24 cellular contexts compared by ENCODE assay signal in genomic region chr2:215399067-215399716, GRCh38. TPM values are rescaled to one million over a fixed set of nuclear protein-coding genes. Genes with fewer than 3 reads are reported as not detected.
A peak's percentile ranks its signal among the peaks of the same experiment; 100 is the strongest.
DNase-seq lines count a peak whose midpoint lies in the region; ATAC-seq, FAIRE-seq and TF ChIP-seq lines count a peak whose summit lies in the region.
"Had no signal": no experiment of that assay in that cellular context is flagged by ENCODE, and none has a peak within 500 bp of the region (broad histone marks: within the 10 kb centered on the region; RNA-seq: fewer than 3 reads in every experiment).

No MANE protein-coding gene starts in this region.

- H4K20me1 ChIP-seq in HepG2 (ENCODE audit: insufficient read depth, low read length) (peaks cover 24% of the 10 kb centered on the region), endothelial cell of umbilical vein (replicated peaks; ENCODE audit: control insufficient read depth, extremely low read depth, insufficient read depth, low read length) (no peaks in the 10 kb centered on the region), smooth muscle cell (ENCODE audit: low read depth) (peaks cover 100% of the 10 kb centered on the region)

- H3K36me3 ChIP-seq in HepG2 (replicated peaks in 1 of 2; ENCODE audit: control insufficient read depth in 1 of 2, insufficient read depth in 2 of 2, low read length in 2 of 2) (peaks cover 34 to 91% of the 10 kb centered on the region in 2 experiments), right lobe of liver (peaks cover 5 to 89% (median 41%) of the 10 kb centered on the region in 4 donors), endothelial cell of umbilical vein (ENCODE audit: control insufficient read depth in 2 of 2, extremely low read depth in 1 of 2, insufficient read depth in 2 of 2, low read length in 2 of 2) (peaks cover 41 to 69% of the 10 kb centered on the region in 2 experiments), smooth muscle cell (ENCODE audit: low read depth) (peaks cover 86% of the 10 kb centered on the region)

- peak in 1 of 2 experiments; percentile 28; a peak in 2 of 4 replicates for TF ChIP-seq POLR2A in HepG2 (IDR thresholded peaks at IDR 0.05; ENCODE audit: insufficient read depth in 1 of 2, low read depth in 2 of 2, low read length in 2 of 2)
- no peak for TF ChIP-seq POLR2A in right lobe of liver (IDR thresholded peaks at IDR 0.05)
- no peak for TF ChIP-seq POLR2A in endothelial cell of umbilical vein (IDR thresholded peaks at IDR 0.05; ENCODE audit: low read depth, low read length)

- no peak for TF ChIP-seq EP300 in HepG2 (IDR thresholded peaks at IDR 0.05; ENCODE audit: low read depth in 2 of 2, low read length in 2 of 2)
- no peak for TF ChIP-seq EP300 in HepG2 (CRISPR knock-in tag; IDR thresholded peaks at IDR 0.05; ENCODE audit: borderline replicate concordance)

- H3K27me3 Mint-ChIP-seq in mesothelial cell of epicardium (ENCODE audit: low read depth) = no peaks in the 10 kb centered on the region

- TF ChIP-seq CTCF in HepG2 (CRISPR knock-in tag; IDR thresholded peaks at IDR 0.05) (no peak), right lobe of liver (IDR thresholded peaks at IDR 0.05) (no peak), endothelial cell of umbilical vein (IDR thresholded peaks at IDR 0.05; ENCODE audit: extremely low read depth in 1 of 2, insufficient read depth in 1 of 2, low read depth in 1 of 2, low read length in 2 of 2) (no peak), mesothelial cell of epicardium (IDR thresholded peaks at IDR 0.05; ENCODE audit: unreplicated experiment) (no peak), smooth muscle cell (IDR thresholded peaks at IDR 0.05; ENCODE audit: borderline replicate concordance, insufficient read depth, poor library complexity, severe bottlenecking) (no peak)

- H3K79me2 ChIP-seq in HepG2 (ENCODE audit: insufficient read depth, low read length) (no peaks in the 10 kb centered on the region), endothelial cell of umbilical vein (ENCODE audit: control insufficient read depth, insufficient read depth, low read length) (peaks cover 6% of the 10 kb centered on the region), smooth muscle cell (ENCODE audit: low read depth) (peaks cover 13% of the 10 kb centered on the region)

- WGBS in HepG2 (ENCODE audit: low lambda C conversion rate) = 100% methylated on average over 3 of the region's 3 CpGs
- 83% methylated on average over 3 of the region's 3 CpGs for WGBS in right lobe of liver (ENCODE audit: insufficient coverage, low coverage, low lambda C conversion rate, missing lambda C conversion rate)
- WGBS in smooth muscle cell (ENCODE audit: low lambda C conversion rate) = 90% methylated on average over 3 of the region's 3 CpGs

- TF ChIP-seq RAD21 in HepG2 (CRISPR knock-in tag; IDR thresholded peaks at IDR 0.05) = no peak

- no peaks in the 10 kb centered on the region for H3K9me1 ChIP-seq in endothelial cell of umbilical vein (replicated peaks; ENCODE audit: control insufficient read depth, extremely low read depth, insufficient read depth, low read length)

- no peaks in the 10 kb centered on the region for H3K9me3 Mint-ChIP-seq in mesothelial cell of epicardium
- H3K9me3 Mint-ChIP-seq: IgD-negative memory B cell had no signal

- H3K9ac ChIP-seq in HepG2 (ENCODE audit: insufficient read depth, low read depth, low read length) (no peak overlapping the region), endothelial cell of umbilical vein (replicated peaks; ENCODE audit: extremely low read depth, insufficient read depth, low read length) (no peak overlapping the region), smooth muscle cell (ENCODE audit: low read depth) (no peak overlapping the region)

- ATAC-seq in HepG2 (peak; percentile 9), right lobe of liver (no peak), GM19351 (IDR thresholded peaks at IDR 0.05; ENCODE audit: unreplicated experiment) (no peak), GM19324 (IDR thresholded peaks at IDR 0.05; ENCODE audit: low FRiP score, unreplicated experiment) (no peak)
- ATAC-seq: HCT116, Panc1 had no signal

- H3K27ac ChIP-seq in HepG2 (ENCODE audit: extremely low read length, insufficient read depth, low read length) (peak overlapping the region; percentile 12), right lobe of liver (no peak overlapping the region), endothelial cell of umbilical vein (ENCODE audit: insufficient read depth, low read depth, low read length) (peak overlapping the region; percentile 2), smooth muscle cell (ENCODE audit: low read depth) (peak overlapping the region; percentile 82)
- H3K27ac ChIP-seq: C4-2B, SJCRH30 had no signal

- H3K4me2 ChIP-seq in HepG2 (ENCODE audit: low read depth, low read length) (no peak overlapping the region), endothelial cell of umbilical vein (ENCODE audit: insufficient read depth, low read length) (no peak overlapping the region), smooth muscle cell (no peak overlapping the region)

- H3K4me3 ChIP-seq in HepG2 (replicated peaks in 1 of 3; ENCODE audit: insufficient read depth in 1 of 3, low read depth in 2 of 3, low read length in 3 of 3) = no peak overlapping the region
- no peak overlapping the region for H3K4me3 ChIP-seq in right lobe of liver
- no peak overlapping the region for H3K4me3 ChIP-seq in endothelial cell of umbilical vein (replicated peaks in 1 of 3; ENCODE audit: insufficient read depth in 1 of 3, low read depth in 1 of 3, low read length in 3 of 3)
- H3K4me3 ChIP-seq in smooth muscle cell = no peak overlapping the region
- H3K4me3 ChIP-seq: SJCRH30 had no signal

- BruUV-seq in HepG2 (replicated peaks; lab: Mats Ljungman, UMichigan) (no TSS peak), endothelial cell of umbilical vein (replicated peaks; lab: Mats Ljungman, UMichigan) (no TSS peak)

- H3K36me3 Mint-ChIP-seq in mesothelial cell of epicardium = peaks cover 12% of the 10 kb centered on the region
- H3K36me3 Mint-ChIP-seq: IgD-negative memory B cell had no signal

- H3K27me3 ChIP-seq in HepG2 (ENCODE audit: control insufficient read depth in 1 of 2, insufficient read depth in 2 of 2, low read length in 2 of 2) (no peaks in the 10 kb centered on the region), right lobe of liver (no peaks in the 10 kb centered on the region), endothelial cell of umbilical vein (ENCODE audit: control insufficient read depth in 2 of 2, insufficient read depth in 2 of 2, low read length in 2 of 2) (no peaks in the 10 kb centered on the region), smooth muscle cell (ENCODE audit: low read depth) (no peaks in the 10 kb centered on the region)
- H3K27me3 ChIP-seq: SJCRH30 had no signal

- DNase-seq in HepG2 (ENCODE audit: low spot score) (no peak), right lobe of liver (no peak), endothelial cell of umbilical vein (ENCODE audit: low read depth, low spot score) (no peak), mesothelial cell of epicardium (ENCODE audit: low spot score in 2 of 2, unreplicated experiment in 2 of 2) (no peak), smooth muscle cell (lab: John Stamatoyannopoulos, UW; ENCODE audit: unreplicated experiment) (no peak), SHP77 (lab: John Stamatoyannopoulos, UW) (no peak)
- DNase-seq: 8988T, GOT3, Karpas-422, MV-4-11, NCI-H1105 treated with DMSO at 0.1 percent for 48 hours, NCI-H2029 treated with DMSO at 0.1 percent for 48 hours, NCI-H226, NCI-H510A treated with DMSO at 0.1 percent for 48 hours, NCI-H748 treated with DMSO at 0.1 percent for 48 hours, SJCRH30 had no signal

- intact Hi-C loops in HepG2 (cut with micrococcal nuclease; ENCODE audit: unreplicated experiment) = no loop called here
- intact Hi-C loops in right lobe of liver (cut with DNase I) = no loop called here
- intact Hi-C loops in endothelial cell of umbilical vein (cut with micrococcal nuclease) = loop anchor here (2.0 to 5.0 kb wide), 2 partner anchors 37 to 522 kb away; no protein-coding TSS in a partner anchor

- H3F3A ChIP-seq in smooth muscle cell (ENCODE audit: low read depth) = peaks cover 92% of the 10 kb centered on the region

- no peak overlapping the region for H2AFZ ChIP-seq in HepG2 (ENCODE audit: low read length)
- H2AFZ ChIP-seq in endothelial cell of umbilical vein (ENCODE audit: low read depth, low read length) = no peak overlapping the region
- no peak overlapping the region for H2AFZ ChIP-seq in smooth muscle cell (ENCODE audit: low read depth)

- no peak overlapping the region for H3K4me3 Mint-ChIP-seq in mesothelial cell of epicardium
- H3K4me3 Mint-ChIP-seq: IgD-negative memory B cell had no signal

- H3K4me1 ChIP-seq in HepG2 (ENCODE audit: insufficient read depth, low read length) (peaks cover 42% of the 10 kb centered on the region), right lobe of liver (no peaks in the 10 kb centered on the region), endothelial cell of umbilical vein (ENCODE audit: control insufficient read depth, extremely low read depth, insufficient read depth, low read length) (peaks cover 20% of the 10 kb centered on the region), smooth muscle cell (ENCODE audit: low read depth) (no peaks in the 10 kb centered on the region)

- in situ Hi-C loops in HepG2 (cut with HindIII; ENCODE audit: extremely low pct_ligation_motif_present, low pct_unique_long_range_greater_than_20kb) = no loop called here

- H3K27ac Mint-ChIP-seq in mesothelial cell of epicardium = peak overlapping the region; percentile 34
- H3K27ac Mint-ChIP-seq: IgD-negative memory B cell had no signal

- H3K9me3 ChIP-seq in HepG2 (ENCODE audit: low read length) (no peaks in the 10 kb centered on the region), right lobe of liver (no peaks in the 10 kb centered on the region), endothelial cell of umbilical vein (replicated peaks; ENCODE audit: control insufficient read depth, insufficient read depth, low read length) (no peaks in the 10 kb centered on the region), smooth muscle cell (replicated peaks; ENCODE audit: low read depth) (no peaks in the 10 kb centered on the region)
- H3K9me3 ChIP-seq: SJCRH30 had no signal

- peaks cover 16% of the 10 kb centered on the region for H3K4me1 Mint-ChIP-seq in mesothelial cell of epicardium
- H3K4me1 Mint-ChIP-seq: IgD-negative memory B cell had no signal

- CTCF ChIA-PET in HepG2 (lab: Yijun Ruan, JAX; ENCODE audit: low intra/inter-chr PET ratio, low total read pairs) = no interaction called here
- CTCF ChIA-PET in endothelial cell of umbilical vein (lab: Charles Lee) = interaction anchor here (0.8 to 1.0 kb wide), 3 partner anchors 9 to 532 kb away, joined by 3 to 4 read pairs (median 4); no protein-coding TSS in a partner anchor

- dilution Hi-C loops in endothelial cell of umbilical vein (cut with MboI; ENCODE audit: extremely low pct_ligation_motif_present, low sequenced_read_pairs) = no loop called here

- FAIRE-seq in HepG2 (lab: Jason Lieb, UNC) = no peak
- no peak for FAIRE-seq in endothelial cell of umbilical vein (lab: Jason Lieb, UNC)
- FAIRE-seq: D721Med, HTR-8/SVneo had no signal

- POLR2A ChIA-PET in HepG2 (lab: Yijun Ruan, JAX) = interaction anchor here (2.8 kb wide), 1 partner anchor 11 kb away, joined by 12 read pairs; no protein-coding TSS in a partner anchor
- POLR2A ChIA-PET in endothelial cell of umbilical vein (lab: Charles Lee) = no interaction called here

RNA-seq across cellular contexts. Expression of gene FN1, which starts 36.7 kb away (rescaled TPM):
- total RNA-seq in HepG2 (2016; rRNA removed; fragmentation: Illumina TruSeq; extraction: Trizol) = 1,029 and 1,847 TPM in 2 replicates
- 126 and 147 TPM in 2 replicates for total RNA-seq in HepG2 (2016; cell fraction: cytosol; rRNA removed; fragmentation: Illumina TruSeq; extraction: Trizol; ENCODE audit: low read depth)
- total RNA-seq in HepG2 (2016; cell fraction: insoluble cytoplasmic fraction; rRNA removed; fragmentation: Illumina TruSeq; extraction: Trizol) = 854 and 1,853 TPM in 2 replicates
- 296 and 350 TPM in 2 replicates for total RNA-seq in HepG2 (2016; cell fraction: membrane; rRNA removed; fragmentation: Illumina TruSeq; extraction: Trizol)
- 2,550 and 3,138 TPM in 2 replicates for total RNA-seq in HepG2 (2016; cell fraction: nucleus; rRNA removed; fragmentation: Illumina TruSeq; extraction: Trizol)
- 6,471 and 8,294 TPM in 2 replicates for polyA plus RNA-seq in HepG2 (2011; rRNA removed)
- polyA plus RNA-seq in HepG2 (2011; cell fraction: cytosol; rRNA removed) = 5,228 and 6,020 TPM in 2 replicates
- polyA plus RNA-seq in HepG2 (2011; cell fraction: nucleus; rRNA removed) = 7,071 and 7,329 TPM in 2 replicates
- polyA plus RNA-seq in HepG2 (2012) = 6,919 and 7,291 TPM in 2 replicates
- 105 and 116 TPM in 2 replicates for polyA plus RNA-seq in HepG2 (2016; cell fraction: cytosol; fragmentation: Illumina TruSeq; extraction: Trizol; ENCODE audit: low read depth)
- polyA plus RNA-seq in HepG2 (2016; cell fraction: insoluble cytoplasmic fraction; fragmentation: Illumina TruSeq; extraction: Trizol; ENCODE audit: low read depth) = 930 and 1,012 TPM in 2 replicates
- polyA plus RNA-seq in HepG2 (2016; cell fraction: membrane; fragmentation: Illumina TruSeq; extraction: Trizol; ENCODE audit: low read depth) = 206 and 247 TPM in 2 replicates
- polyA plus RNA-seq in HepG2 (2016; cell fraction: nucleus; fragmentation: Illumina TruSeq; extraction: Trizol; ENCODE audit: insufficient read depth, low read depth) = 3,833 and 4,011 TPM in 2 replicates
- polyA minus RNA-seq in HepG2 (2011; rRNA and poly(A)+ RNA removed; ENCODE audit: low replicate concordance) = 4.7 and 8,343 TPM in 2 replicates
- polyA minus RNA-seq in HepG2 (2011; cell fraction: cytosol; rRNA and poly(A)+ RNA removed) = 6,416 and 9,415 TPM in 2 replicates
- 5,814 and 6,553 TPM in 2 replicates for polyA minus RNA-seq in HepG2 (2011; cell fraction: nucleus; rRNA and poly(A)+ RNA removed)
- total RNA-seq in right lobe of liver = 1,000 to 10,000 TPM in 5 of 6 experiments, 100 to 1,000 TPM in 1; 938 to 2,279 (median 1,324) TPM
- 3,221 and 3,760 TPM in 2 replicates for total RNA-seq in endothelial cell of umbilical vein
- 3,104 and 3,740 TPM in 2 replicates for polyA plus RNA-seq in endothelial cell of umbilical vein
- 4,183 and 4,734 TPM in 2 replicates for polyA plus RNA-seq in endothelial cell of umbilical vein (2011; cell fraction: cytosol; rRNA removed)
- 6,337 and 9,411 TPM in 2 replicates for polyA plus RNA-seq in endothelial cell of umbilical vein (2011; cell fraction: nucleus; rRNA removed)
- 2,544 and 4,436 TPM in 2 replicates for polyA plus RNA-seq in endothelial cell of umbilical vein (2012)
- 7,217 and 10,015 TPM in 2 replicates for polyA minus RNA-seq in endothelial cell of umbilical vein
- polyA minus RNA-seq in endothelial cell of umbilical vein (2011; cell fraction: cytosol; rRNA and poly(A)+ RNA removed) = not detected
- polyA minus RNA-seq in endothelial cell of umbilical vein (2011; cell fraction: nucleus; rRNA and poly(A)+ RNA removed) = 4,515 and 6,029 TPM in 2 replicates
- 829 to 909 TPM (median 896 TPM) in 3 replicates for total RNA-seq in mesothelial cell of epicardium
- total RNA-seq in smooth muscle cell = 21,173 and 21,295 TPM in 2 replicates
- 8,934 and 10,917 TPM in 2 replicates for polyA plus RNA-seq in smooth muscle cell

Comparison
In these comparisons a context has a peak if more than half of its experiments do, and no peak if none do; other contexts are left out.
1. H3K27ac ChIP-seq: peak in HepG2 (single experiment), endothelial cell of umbilical vein (single experiment) and smooth muscle cell (single experiment); none in right lobe of liver (0 of 3).